22 cellular contexts compared by ENCODE assay signal in the genomic region with DNA sequence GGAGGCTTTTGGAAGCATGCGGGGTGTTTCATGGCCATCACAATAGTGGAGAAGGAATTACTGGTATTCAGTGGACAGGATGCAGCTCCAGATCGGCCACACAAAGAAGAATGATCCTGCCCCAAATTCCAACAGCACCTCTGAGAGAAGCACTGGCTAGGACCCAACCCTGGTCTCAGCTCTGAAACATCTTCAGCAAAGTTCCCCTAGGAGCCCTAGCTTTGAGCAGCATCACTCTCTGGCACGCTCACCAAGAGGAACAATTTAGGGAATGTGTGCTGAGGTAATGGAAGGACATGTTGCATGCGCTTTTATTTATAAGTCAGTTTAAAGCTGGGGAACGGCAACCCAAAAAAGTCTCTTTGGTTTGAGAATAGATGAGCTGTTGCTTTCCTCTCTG. TPM values are rescaled to one million over a fixed set of nuclear protein-coding genes. Genes with fewer than 3 reads are reported as not detected.
A peak's percentile ranks its signal among the peaks of the same experiment; 100 is the strongest.
DNase-seq lines count a peak whose midpoint lies in the region; ATAC-seq and TF ChIP-seq lines count a peak whose summit lies in the region.
"Had no signal": no experiment of that assay in that cellular context is flagged by ENCODE, and none has a peak within 500 bp of the region (broad histone marks: within the 10 kb centered on the region; RNA-seq: fewer than 3 reads in every experiment).

No MANE protein-coding gene starts in this region.

- TF ChIP-seq POLR2A in gastrocnemius medialis (IDR thresholded peaks at IDR 0.05), result no peak

- DNase-seq in AG08396 (ENCODE audit: low spot score) (peak; percentile 76), MG63 (peak; percentile 9), fibroblast of the aortic adventitia (ENCODE audit: low read depth) (peak; percentile 97), gastrocnemius medialis (peak in 1 of 2 donors; percentile 51), NCI-H1694 (lab: John Stamatoyannopoulos, UW) (no peak), RKO (ENCODE audit: low spot score) (no peak)
- DNase-seq: ACHN; activated CD8-positive, alpha-beta T cell treated with anti-CD3 and anti-CD28 coated beads for 36 hours; activated T-cell treated with anti-CD3 and anti-CD28 coated beads, Interleukin-2, amount 50 U/mL, for 4 hours; Caco-2; foreskin keratinocyte; MM.1S; NCI-H187 treated with DMSO at 0.1 percent for 48 hours; stimulated activated naive CD8-positive, alpha-beta T cell treated with anti-CD3 and anti-CD28 coated beads, Interleukin-15, Interleukin-2, amounts not matched to agents 100 U/mL and 50 U/mL, for 24 hours; T-helper 17 cell had no signal

- H3K9me3 ChIP-seq in MG63, result peaks cover 3% of the 10 kb centered on the region
- H3K9me3 ChIP-seq in gastrocnemius medialis, result no peaks in the 10 kb centered on the region

- no peaks in the 10 kb centered on the region for H3K4me1 ChIP-seq in gastrocnemius medialis
- H3K4me1 ChIP-seq: breast epithelium, Caco-2, foreskin keratinocyte had no signal

- H3K27ac ChIP-seq in gastrocnemius medialis, result no peak overlapping the region
- H3K27ac ChIP-seq: foreskin keratinocyte had no signal

- no peak overlapping the region for H3K4me3 ChIP-seq in MG63
- no peak overlapping the region for H3K4me3 ChIP-seq in fibroblast of the aortic adventitia (ENCODE audit: low read depth, low read length)
- H3K4me3 ChIP-seq in gastrocnemius medialis, result no peak overlapping the region
- H3K4me3 ChIP-seq: breast epithelium had no signal

- H3K27me3 ChIP-seq in MG63 (no peaks in the 10 kb centered on the region), gastrocnemius medialis (no peaks in the 10 kb centered on the region)
- H3K27me3 ChIP-seq: breast epithelium had no signal

- in situ Hi-C loops in gastrocnemius medialis (cut with MboI; ENCODE audit: low sequenced_read_pairs in 4 of 4), result loop anchor here in 2 of 4 donors (10.0 to 25.0 kb wide), 2 partner anchors 94 to 106 kb away; no protein-coding TSS in a partner anchor

- intact Hi-C loops in gastrocnemius medialis (cut with DNase I; ENCODE audit: low total_unique reads), result no loop called here

- ATAC-seq in gastrocnemius medialis (peak; percentile 49), GM21367 (IDR thresholded peaks at IDR 0.05; ENCODE audit: unreplicated experiment) (no peak), esophagus mucosa (no peak)
- ATAC-seq: activated CD8-positive, alpha-beta T cell treated with anti-CD3 and anti-CD28 coated beads for 36 hours; activated naive CD4-positive, alpha-beta T cell treated with anti-CD3 and anti-CD28 coated beads, Interleukin-2, amount 50 U/mL, for 72 hours; activated T-cell treated with anti-CD3 and anti-CD28 coated beads, Interleukin-2, amount 50 U/mL, for 4 hours; foreskin keratinocyte; stimulated activated naive CD8-positive, alpha-beta T cell treated with anti-CD3 and anti-CD28 coated beads, Interleukin-15, Interleukin-2, amounts not matched to agents 100 U/mL and 50 U/mL, for 24 hours; T-helper 17 cell had no signal

- TF ChIP-seq CTCF in fibroblast of the aortic adventitia (IDR thresholded peaks at IDR 0.05; ENCODE audit: insufficient read depth, low read length), result no peak
- no peak for TF ChIP-seq CTCF in gastrocnemius medialis (IDR thresholded peaks at IDR 0.05 in 4 of 5, conservative IDR thresholded peaks at IDR 0.05 in 1 of 5)

- H3K36me3 ChIP-seq in MG63 (no peaks in the 10 kb centered on the region), gastrocnemius medialis (no peaks in the 10 kb centered on the region)
- H3K36me3 ChIP-seq: breast epithelium had no signal

RNA-seq across cellular contexts. Expression of a gene that starts 5.5 kb away (rescaled TPM):
- not detected in 2 replicates for total RNA-seq in MG63 (2014; rRNA removed; shearing (Covaris generic); ENCODE audit: low replicate concordance)
- total RNA-seq in fibroblast of the aortic adventitia (ENCODE audit: low replicate concordance), result not detected in 2 replicates
- not detected for total RNA-seq in gastrocnemius medialis
- total RNA-seq in esophagus mucosa, result not detected
- total RNA-seq: activated CD8-positive, alpha-beta T cell treated with anti-CD3 and anti-CD28 coated beads for 36 hours; activated naive CD4-positive, alpha-beta T cell treated with anti-CD3 and anti-CD28 coated beads, Interleukin-2, amount 50 U/mL, for 72 hours; activated T-cell treated with anti-CD3 and anti-CD28 coated beads, Interleukin-2, amount 50 U/mL, for 4 hours; breast epithelium; Caco-2; foreskin keratinocyte; G401; lower leg skin; NCI-H460; T-helper 17 cell had no signal

RNA-seq across cellular contexts. Expression of a gene that starts 10.6 kb away (rescaled TPM):
- 0.53 TPM in 1 of 2 replicates, not detected in the other for total RNA-seq in MG63 (2014; rRNA removed; shearing (Covaris generic); ENCODE audit: low replicate concordance)
- 9.9 and 15.7 TPM in 2 replicates for total RNA-seq in fibroblast of the aortic adventitia (ENCODE audit: low replicate concordance)
- 10 to 100 TPM in 2 of 4 donors, 1 to 10 TPM in 1, under 1 TPM in 1; 0.61 to 15.8 (median 9.3) TPM for total RNA-seq in gastrocnemius medialis
- total RNA-seq in esophagus mucosa, result 0.76 TPM

RNA-seq across cellular contexts. Expression of a gene that starts 42.0 kb away (rescaled TPM):
- 118 and 161 TPM in 2 replicates for total RNA-seq in MG63 (2014; rRNA removed; shearing (Covaris generic); ENCODE audit: low replicate concordance)
- 624 and 625 TPM in 2 replicates for total RNA-seq in fibroblast of the aortic adventitia (ENCODE audit: low replicate concordance)
- total RNA-seq in gastrocnemius medialis, result 100 to 1,000 TPM in 2 of 4 donors, 10 to 100 TPM in 2; 40.1 to 115 (median 90.6) TPM
- 21.4 TPM for total RNA-seq in esophagus mucosa

RNA-seq across cellular contexts. Expression of a gene that starts 49.1 kb away (rescaled TPM):
- total RNA-seq in MG63 (2014; rRNA removed; shearing (Covaris generic); ENCODE audit: low replicate concordance), result 71.1 and 93.1 TPM in 2 replicates
- total RNA-seq in fibroblast of the aortic adventitia (ENCODE audit: low replicate concordance), result 43.7 and 193 TPM in 2 replicates
- 1,000 to 10,000 TPM; 1,071 to 4,398 (median 2,381) TPM for total RNA-seq in gastrocnemius medialis
- 2.0 TPM for total RNA-seq in esophagus mucosa

Comparison
In these comparisons a context has a peak if more than half of its experiments do, and no peak if none do; other contexts are left out.
1. DNase-seq: peak in AG08396 (single experiment), MG63 (single experiment) and fibroblast of the aortic adventitia (single experiment); none in NCI-H1694 (single experiment) and RKO (single experiment).
2. ATAC-seq: peak in gastrocnemius medialis (2 of 2); none in GM21367 (single experiment) and esophagus mucosa (single experiment).